In genomic region chr14:76330411-76331327, GRCh38 we compare ENCODE assay signal across 21 cellular contexts. TPM values are rescaled to one million over a fixed set of nuclear protein-coding genes. Genes with fewer than 3 reads are reported as not detected.
"Had no signal": no experiment of that assay in that cellular context is flagged by ENCODE, and none has a peak within 500 bp of the region (broad histone marks: within the 10 kb centered on the region; RNA-seq: fewer than 3 reads in every experiment).

No MANE protein-coding gene starts in this region.

- H3K36me3 ChIP-seq: ascending aorta, breast epithelium, gastroesophageal sphincter, prostate gland, suprapubic skin had no signal

- H3K4me3 ChIP-seq: ascending aorta, breast epithelium, gastroesophageal sphincter, prostate gland, smooth muscle cell, suprapubic skin had no signal

- H3K27me3 ChIP-seq: ascending aorta had no signal

- ATAC-seq: activated naive CD8-positive, alpha-beta T cell treated with anti-CD3 and anti-CD28 coated beads, Interleukin-2, amount 50 U/mL, for 24 hours; gastroesophageal sphincter; left ventricle myocardium superior; right cardiac atrium; T-helper 17 cell had no signal

- H3K4me1 ChIP-seq: ascending aorta, breast epithelium, gastroesophageal sphincter, prostate gland had no signal

- H3K27ac ChIP-seq: ascending aorta, breast epithelium, gastroesophageal sphincter, prostate gland, suprapubic skin had no signal

- FAIRE-seq: TTC549 had no signal

- DNase-seq: activated CD4-positive, alpha-beta T cell treated with anti-CD3 and anti-CD28 coated beads, Interleukin-2, amount 50 U/mL, for 1 hour; activated CD4-positive, CD25-positive, alpha-beta regulatory T cell; activated CD8-positive, alpha-beta memory T cell treated with anti-CD3 and anti-CD28 coated beads for 24 hours; activated naive CD8-positive, alpha-beta T cell treated with anti-CD3 and anti-CD28 coated beads, Interleukin-2, amount 50 U/mL, for 24 hours; erythroblast; left ventricle myocardium superior; right cardiac atrium; stimulated activated CD4-positive, alpha-beta T cell treated with anti-CD3 and anti-CD28 coated beads, Interleukin-4, amount 100 ng/mL, for 4 hours; stimulated activated CD8-positive, alpha-beta memory T cell treated with anti-CD3 and anti-CD28 coated beads, Interleukin-4, amount 100 ng/mL, for 48 hours; T-helper 17 cell; trophoblast cell had no signal

- H3K4me2 ChIP-seq: smooth muscle cell had no signal

- H3K9me3 ChIP-seq: ascending aorta, breast epithelium, gastroesophageal sphincter, prostate gland, suprapubic skin had no signal

RNA-seq across cellular contexts. Expression of gene ESRRB, which starts 45.3 kb away (rescaled TPM):
- total RNA-seq: dermis microvascular lymphatic vessel endothelial cell, kidney epithelial cell, omental fat pad had no signal
- polyA plus RNA-seq: smooth muscle cell had no signal
